ENCODE assay signal across 1 cellular context in the genomic region with DNA sequence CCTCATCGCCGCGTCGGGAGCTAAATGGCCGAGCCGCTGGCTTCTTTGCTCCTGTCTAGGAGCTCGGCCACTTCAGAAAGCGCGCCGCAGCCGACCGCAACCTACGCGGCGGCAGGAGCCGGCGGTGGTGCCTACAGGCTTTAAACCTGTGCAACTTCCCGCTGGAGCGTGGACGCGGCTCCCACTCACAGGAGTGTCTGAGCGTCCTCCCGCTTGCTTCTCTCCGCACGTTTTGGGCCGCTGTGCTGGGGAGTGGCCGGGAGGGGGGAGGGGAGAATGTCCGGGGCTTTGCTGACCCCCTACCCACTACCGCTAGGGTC.
TF ChIP-seq lines count a peak whose summit lies in the region.

No MANE protein-coding gene starts in this region.

TF ChIP-seq in GM23338, 12 proteins besides CTCF, POLR2A, EP300 and RAD21 (continued from another document):
- TF ChIP-seq, protein P1, sequence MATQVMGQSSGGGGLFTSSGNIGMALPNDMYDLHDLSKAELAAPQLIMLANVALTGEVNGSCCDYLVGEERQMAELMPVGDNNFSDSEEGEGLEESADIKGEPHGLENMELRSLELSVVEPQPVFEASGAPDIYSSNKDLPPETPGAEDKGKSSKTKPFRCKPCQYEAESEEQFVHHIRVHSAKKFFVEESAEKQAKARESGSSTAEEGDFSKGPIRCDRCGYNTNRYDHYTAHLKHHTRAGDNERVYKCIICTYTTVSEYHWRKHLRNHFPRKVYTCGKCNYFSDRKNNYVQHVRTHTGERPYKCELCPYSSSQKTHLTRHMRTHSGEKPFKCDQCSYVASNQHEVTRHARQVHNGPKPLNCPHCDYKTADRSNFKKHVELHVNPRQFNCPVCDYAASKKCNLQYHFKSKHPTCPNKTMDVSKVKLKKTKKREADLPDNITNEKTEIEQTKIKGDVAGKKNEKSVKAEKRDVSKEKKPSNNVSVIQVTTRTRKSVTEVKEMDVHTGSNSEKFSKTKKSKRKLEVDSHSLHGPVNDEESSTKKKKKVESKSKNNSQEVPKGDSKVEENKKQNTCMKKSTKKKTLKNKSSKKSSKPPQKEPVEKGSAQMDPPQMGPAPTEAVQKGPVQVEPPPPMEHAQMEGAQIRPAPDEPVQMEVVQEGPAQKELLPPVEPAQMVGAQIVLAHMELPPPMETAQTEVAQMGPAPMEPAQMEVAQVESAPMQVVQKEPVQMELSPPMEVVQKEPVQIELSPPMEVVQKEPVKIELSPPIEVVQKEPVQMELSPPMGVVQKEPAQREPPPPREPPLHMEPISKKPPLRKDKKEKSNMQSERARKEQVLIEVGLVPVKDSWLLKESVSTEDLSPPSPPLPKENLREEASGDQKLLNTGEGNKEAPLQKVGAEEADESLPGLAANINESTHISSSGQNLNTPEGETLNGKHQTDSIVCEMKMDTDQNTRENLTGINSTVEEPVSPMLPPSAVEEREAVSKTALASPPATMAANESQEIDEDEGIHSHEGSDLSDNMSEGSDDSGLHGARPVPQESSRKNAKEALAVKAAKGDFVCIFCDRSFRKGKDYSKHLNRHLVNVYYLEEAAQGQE (IDR thresholded peaks at IDR 0.05; ENCODE audit: unreplicated experiment), result no peak
- no peak for TF ChIP-seq POLR2AphosphoS5 (IDR thresholded peaks at IDR 0.05; ENCODE audit: low read depth)
- no peak for TF ChIP-seq CREB1 (CRISPR knock-in tag; IDR thresholded peaks at IDR 0.05; ENCODE audit: low read depth)
- TF ChIP-seq NANOG (IDR thresholded peaks at IDR 0.05; ENCODE audit: borderline replicate concordance), result no peak
- TF ChIP-seq EZH2 (IDR thresholded peaks at IDR 0.05; ENCODE audit: low read depth, unreplicated experiment), result no peak
- no peak for TF ChIP-seq JUNB (IDR thresholded peaks at IDR 0.05; ENCODE audit: unreplicated experiment)
